Comparison of ENCODE assay signal across 1 cellular context in genomic region chr5:68476854-68477253, GRCh38.
TF ChIP-seq lines count a peak whose summit lies in the region.

No MANE protein-coding gene starts in this region.

TF ChIP-seq in SK-N-SH, 30 proteins besides CTCF, POLR2A, EP300 and RAD21 (continued from another document):
- TF ChIP-seq ZBTB33 (IDR thresholded peaks at IDR 0.05; ENCODE audit: borderline replicate concordance, low read depth): no peak
- TF ChIP-seq POLR2AphosphoS5 (IDR thresholded peaks at IDR 0.05; ENCODE audit: low read depth, low read length): no peak
- no peak for TF ChIP-seq CHD2 (IDR thresholded peaks at IDR 0.05; ENCODE audit: low read length, partially characterized antibody)
- TF ChIP-seq RFX5 (IDR thresholded peaks at IDR 0.05; ENCODE audit: low read length): no peak
- TF ChIP-seq SIN3A (IDR thresholded peaks at IDR 0.05; ENCODE audit: borderline replicate concordance, low read depth, low read length): no peak
- no peak for TF ChIP-seq FOSL2 (IDR thresholded peaks at IDR 0.05; ENCODE audit: borderline replicate concordance, low read depth)
- TF ChIP-seq RCOR1 (IDR thresholded peaks at IDR 0.05; ENCODE audit: low read length): no peak
